Comparison of ENCODE assay signal across 26 cellular contexts in genomic region chr9:87718852-87719612, GRCh38.
"Had no signal": no experiment of that assay in that cellular context is flagged by ENCODE, and none has a peak within 500 bp of the region (broad histone marks: within the 10 kb centered on the region; RNA-seq: fewer than 3 reads in every experiment).

No MANE protein-coding gene starts in this region.

- H3K4me1 ChIP-seq: parathyroid adenoma had no signal

- H3K9ac ChIP-seq: parathyroid adenoma had no signal

- H3K27ac ChIP-seq: ascending aorta, coronary artery, left ventricle myocardium inferior, parathyroid adenoma, psoas muscle, stomach, thyroid gland, WERI-Rb-1 had no signal

- H3K4me3 ChIP-seq: ascending aorta, coronary artery, heart left ventricle, left ventricle myocardium inferior, psoas muscle, stomach, thyroid gland had no signal

- DNase-seq: activated CD4-positive, alpha-beta T cell treated with anti-CD3 and anti-CD28 coated beads for 48 hours; activated CD4-positive, alpha-beta T cell treated with anti-CD3 and anti-CD28 coated beads, Interleukin-2, amount 50 U/mL, for 48 hours; activated CD8-positive, alpha-beta memory T cell treated with anti-CD3 and anti-CD28 coated beads for 24 hours; activated effector memory CD4-positive, alpha-beta T cell treated with anti-CD3 and anti-CD28 coated beads, Interleukin-2, amount 50 U/mL, for 16 hours; activated naive CD4-positive, alpha-beta T cell treated with anti-CD3 and anti-CD28 coated beads for 36 hours; activated naive CD8-positive, alpha-beta T cell treated with anti-CD3 and anti-CD28 coated beads, Interleukin-2, amount 10 ng/mL, durations not matched to agents 7 days and 5 days; effector memory CD8-positive, alpha-beta T cell; foreskin fibroblast; heart left ventricle; left ventricle myocardium inferior; mammary epithelial cell; naive thymus-derived CD4-positive, alpha-beta T cell; nucleus accumbens; psoas muscle; stimulated activated CD4-positive, alpha-beta T cell treated with anti-CD3 and anti-CD28 coated beads, Interleukin-15, amount 100 ng/mL, for 24 hours; stimulated activated CD4-positive, alpha-beta T cell treated with anti-CD3 and anti-CD28 coated beads, Interleukin-2, amount 100 ng/mL, for 24 hours; stimulated activated naive B cell treated with anti-CD40 and anti-IgM and Interleukin-4, amounts not matched to agents 10 μg/mL and 1 μg/mL and 100 μg/mL, for 72 hours; stomach; thyroid gland; WERI-Rb-1 had no signal

- H3K36me3 ChIP-seq: ascending aorta, heart left ventricle, left ventricle myocardium inferior, stomach, thyroid gland, WERI-Rb-1 had no signal

- H3K27me3 ChIP-seq: ascending aorta, heart left ventricle, stomach, thyroid gland had no signal

- H3K9me3 ChIP-seq: ascending aorta, heart left ventricle, left ventricle myocardium inferior, psoas muscle, stomach, thyroid gland had no signal

- H3K79me2 ChIP-seq: parathyroid adenoma had no signal

- H2AFZ ChIP-seq: parathyroid adenoma had no signal

- FAIRE-seq: endothelial cell of umbilical vein, TTC549 had no signal

- ATAC-seq: activated CD4-positive, CD25-positive, alpha-beta regulatory T cell treated with anti-CD3 and anti-CD28 coated beads, Interleukin-2, amount 50 U/mL, for 24 hours; effector memory CD8-positive, alpha-beta T cell; naive thymus-derived CD4-positive, alpha-beta T cell; psoas muscle; stimulated activated naive B cell treated with anti-CD40 and anti-IgM and Interleukin-4, amounts not matched to agents 10 μg/mL and 1 μg/mL and 100 μg/mL, for 72 hours had no signal
